Comparison of ENCODE assay signal across 8 cellular contexts in genomic region chr17:32484041-32484461, GRCh38. TPM values are rescaled to one million over a fixed set of nuclear protein-coding genes. Genes with fewer than 3 reads are reported as not detected.
A peak's percentile ranks its signal among the peaks of the same experiment; 100 is the strongest.
DNase-seq lines count a peak whose midpoint lies in the region; ATAC-seq, FAIRE-seq and TF ChIP-seq lines count a peak whose summit lies in the region.

No MANE protein-coding gene starts in this region.

- POLR2A ChIA-PET in activated CD4-positive, alpha-beta memory T cell treated with anti-CD3 and anti-CD28 coated beads, Interleukin-2, amount 10 ng/mL, durations not matched to agents 7 days and 5 days (lab: Charles Lee) = interaction anchor here (0.7 to 1.8 kb wide), 4 partner anchors 20 to 271 kb away, joined by 3 to 5 read pairs (median 4); no protein-coding TSS in a partner anchor
- POLR2A ChIA-PET in HepG2 (lab: Yijun Ruan, JAX) = no interaction called here

- no TSS peak for BruUV-seq in HepG2 (replicated peaks; lab: Mats Ljungman, UMichigan)

- peaks cover 12 to 32% of the 10 kb centered on the region in 2 experiments; a peak in 4 of 5 replicates for H3K36me3 ChIP-seq in HepG2 (replicated peaks in 1 of 2; ENCODE audit: control insufficient read depth in 1 of 2, insufficient read depth in 2 of 2, low read length in 2 of 2)
- peaks cover 32% of the 10 kb centered on the region for H3K36me3 ChIP-seq in thoracic aorta

- peaks cover 23% of the 10 kb centered on the region for H3K4me1 Mint-ChIP-seq in activated CD4-positive, alpha-beta memory T cell treated with anti-CD3 and anti-CD28 coated beads, Interleukin-2, amount 10 ng/mL, durations not matched to agents 7 days and 5 days

- no peak overlapping the region for H3K4me2 ChIP-seq in HepG2 (ENCODE audit: low read depth, low read length)

- H3K9me3 ChIP-seq in HepG2 (ENCODE audit: low read length) = no peaks in the 10 kb centered on the region
- H3K9me3 ChIP-seq in thoracic aorta = no peaks in the 10 kb centered on the region

- peaks cover 49% of the 10 kb centered on the region for H3K36me3 Mint-ChIP-seq in activated CD4-positive, alpha-beta memory T cell treated with anti-CD3 and anti-CD28 coated beads, Interleukin-2, amount 10 ng/mL, durations not matched to agents 7 days and 5 days (ENCODE audit: low read depth)

- H3K4me1 ChIP-seq in HepG2 (ENCODE audit: insufficient read depth, low read length) (peaks cover 34% of the 10 kb centered on the region), thoracic aorta (ENCODE audit: control insufficient read depth in 1 of 2, low read depth in 2 of 2) (peaks cover 15 to 30% of the 10 kb centered on the region in 2 donors)

- peak overlapping the region; percentile 55 for H3K27ac Mint-ChIP-seq in activated CD4-positive, alpha-beta memory T cell treated with anti-CD3 and anti-CD28 coated beads, Interleukin-2, amount 10 ng/mL, durations not matched to agents 7 days and 5 days

- TF ChIP-seq POLR2A in HepG2 (IDR thresholded peaks at IDR 0.05; ENCODE audit: insufficient read depth in 1 of 2, low read depth in 2 of 2, low read length in 2 of 2) = no peak

- H3K27me3 ChIP-seq in HepG2 (ENCODE audit: control insufficient read depth in 1 of 2, insufficient read depth in 2 of 2, low read length in 2 of 2) = no peaks in the 10 kb centered on the region
- no peaks in the 10 kb centered on the region for H3K27me3 ChIP-seq in thoracic aorta (replicated peaks; ENCODE audit: insufficient read depth)

- no peak overlapping the region for H3K4me3 Mint-ChIP-seq in activated CD4-positive, alpha-beta memory T cell treated with anti-CD3 and anti-CD28 coated beads, Interleukin-2, amount 10 ng/mL, durations not matched to agents 7 days and 5 days

- in situ Hi-C loops in HepG2 (cut with HindIII; ENCODE audit: extremely low pct_ligation_motif_present, low pct_unique_long_range_greater_than_20kb) = loop anchor here (10.0 kb wide), 1 partner anchor 271 kb away; no protein-coding TSS in a partner anchor

- no peak for FAIRE-seq in HepG2 (lab: Jason Lieb, UNC)

- H4K20me1 ChIP-seq in HepG2 (ENCODE audit: insufficient read depth, low read length) = no peaks in the 10 kb centered on the region

- H3K4me3 ChIP-seq in HepG2 (replicated peaks in 1 of 3; ENCODE audit: insufficient read depth in 1 of 3, low read depth in 2 of 3, low read length in 3 of 3) (no peak overlapping the region), thoracic aorta (no peak overlapping the region)

- H3K9me3 Mint-ChIP-seq in activated CD4-positive, alpha-beta memory T cell treated with anti-CD3 and anti-CD28 coated beads, Interleukin-2, amount 10 ng/mL, durations not matched to agents 7 days and 5 days = no peaks in the 10 kb centered on the region

- TF ChIP-seq CTCF in HepG2 (CRISPR knock-in tag; IDR thresholded peaks at IDR 0.05) (no peak), thoracic aorta (IDR thresholded peaks at IDR 0.05) (no peak)

- ATAC-seq in HepG2 (no peak), thoracic aorta (ENCODE audit: insufficient number of reproducible peaks, low FRiP score, low read depth) (no peak), GM18858 (IDR thresholded peaks at IDR 0.05; ENCODE audit: unreplicated experiment) (no peak)

- H3K9ac ChIP-seq in HepG2 (ENCODE audit: insufficient read depth, low read depth, low read length) = no peak overlapping the region

- H2AFZ ChIP-seq in HepG2 (ENCODE audit: low read length) = no peak overlapping the region

- CTCF ChIA-PET in activated CD4-positive, alpha-beta memory T cell treated with anti-CD3 and anti-CD28 coated beads, Interleukin-2, amount 10 ng/mL, durations not matched to agents 7 days and 5 days (lab: Charles Lee) = interaction anchor here (0.7 to 4.1 kb wide), 9 partner anchors 20 to 274 kb away, joined by 3 to 25 read pairs (median 6); no protein-coding TSS in a partner anchor
- CTCF ChIA-PET in HepG2 (lab: Yijun Ruan, JAX; ENCODE audit: low intra/inter-chr PET ratio, low total read pairs) = no interaction called here

- DNase-seq in activated T-cell treated with anti-CD3 and anti-CD28 coated beads, Interleukin-2, amount 50 U/mL, for 48 hours = peak; percentile 25 to 28
- DNase-seq in activated T-cell treated with anti-CD3 and anti-CD28 coated beads for 4 hours (no peak), HepG2 (ENCODE audit: low spot score) (no peak), thoracic aorta (ENCODE audit: low spot score) (no peak), SHP77 (lab: John Stamatoyannopoulos, UW) (no peak)
- no peak for DNase-seq in activated CD4-positive, alpha-beta memory T cell treated with anti-CD3 and anti-CD28 coated beads, Interleukin-2, amount 10 ng/mL, durations not matched to agents 7 days and 5 days
- DNase-seq in stimulated activated CD4-positive, alpha-beta T cell treated with anti-CD3 and anti-CD28 coated beads, Interleukin-12 subunit alpha, Interleukin-12 subunit beta, amount 100 ng/mL, for 4 hours = no peak

- 95% methylated on average over 4 of the region's 4 CpGs for WGBS in HepG2 (ENCODE audit: low lambda C conversion rate)

- H3K27ac ChIP-seq in HepG2 (ENCODE audit: extremely low read length, insufficient read depth, low read length) (no peak overlapping the region), thoracic aorta (peak overlapping the region; percentile 7 to 47)

- intact Hi-C loops in HepG2 (cut with micrococcal nuclease; ENCODE audit: unreplicated experiment) = loop anchor here (5.0 kb wide), 1 partner anchor 273 kb away; no protein-coding TSS in a partner anchor

- H3K27me3 Mint-ChIP-seq in activated CD4-positive, alpha-beta memory T cell treated with anti-CD3 and anti-CD28 coated beads, Interleukin-2, amount 10 ng/mL, durations not matched to agents 7 days and 5 days = no peaks in the 10 kb centered on the region

- no peak for TF ChIP-seq RAD21 in HepG2 (CRISPR knock-in tag; IDR thresholded peaks at IDR 0.05)

- TF ChIP-seq EP300 in HepG2 (IDR thresholded peaks at IDR 0.05; ENCODE audit: low read depth in 2 of 2, low read length in 2 of 2) = no peak
- TF ChIP-seq EP300 in HepG2 (CRISPR knock-in tag; IDR thresholded peaks at IDR 0.05; ENCODE audit: borderline replicate concordance) = no peak

- H3K79me2 ChIP-seq in HepG2 (ENCODE audit: insufficient read depth, low read length) = no peaks in the 10 kb centered on the region

TF ChIP-seq in HepG2, 621 proteins besides CTCF, POLR2A, EP300 and RAD21 (continues in another document):
- TF ChIP-seq AGO2 (optimal IDR thresholded peaks at IDR 0.05; ENCODE audit: low read depth, low read length) (peak; percentile 50), BHLHE40 (IDR thresholded peaks at IDR 0.05; ENCODE audit: low read length) (no peak)

RNA-seq across cellular contexts. Expression of gene CDK5R1, which starts 2.7 kb away (rescaled TPM):
- total RNA-seq in activated CD4-positive, alpha-beta memory T cell treated with anti-CD3 and anti-CD28 coated beads, Interleukin-2, amount 10 ng/mL, durations not matched to agents 7 days and 5 days = 1 to 10 TPM; 7.4 to 7.9 TPM
- total RNA-seq in HepG2 (2016; rRNA removed; fragmentation: Illumina TruSeq; extraction: Trizol) (2.5 and 3.9 TPM in 2 replicates), thoracic aorta (1 to 10 TPM; 1.1 to 2.6 TPM)
- total RNA-seq in HepG2 (2016; cell fraction: cytosol; rRNA removed; fragmentation: Illumina TruSeq; extraction: Trizol; ENCODE audit: low read depth) = 0.71 TPM in 2 replicates
- 2.2 and 3.5 TPM in 2 replicates for total RNA-seq in HepG2 (2016; cell fraction: insoluble cytoplasmic fraction; rRNA removed; fragmentation: Illumina TruSeq; extraction: Trizol)
- total RNA-seq in HepG2 (2016; cell fraction: membrane; rRNA removed; fragmentation: Illumina TruSeq; extraction: Trizol) = 2.5 and 3.2 TPM in 2 replicates
- 4.4 and 5.2 TPM in 2 replicates for total RNA-seq in HepG2 (2016; cell fraction: nucleus; rRNA removed; fragmentation: Illumina TruSeq; extraction: Trizol)
- 1.1 and 1.4 TPM in 2 replicates for polyA plus RNA-seq in HepG2 (2011; rRNA removed)
- 1.0 and 1.1 TPM in 2 replicates for polyA plus RNA-seq in HepG2 (2011; cell fraction: cytosol; rRNA removed)
- polyA plus RNA-seq in HepG2 (2011; cell fraction: nucleus; rRNA removed) = 3.4 and 3.9 TPM in 2 replicates
- 2.0 and 2.1 TPM in 2 replicates for polyA plus RNA-seq in HepG2 (2012)
- polyA plus RNA-seq in HepG2 (2016; cell fraction: cytosol; fragmentation: Illumina TruSeq; extraction: Trizol; ENCODE audit: low read depth) = 0.42 and 0.75 TPM in 2 replicates
- 2.5 and 3.0 TPM in 2 replicates for polyA plus RNA-seq in HepG2 (2016; cell fraction: insoluble cytoplasmic fraction; fragmentation: Illumina TruSeq; extraction: Trizol; ENCODE audit: low read depth)
- polyA plus RNA-seq in HepG2 (2016; cell fraction: membrane; fragmentation: Illumina TruSeq; extraction: Trizol; ENCODE audit: low read depth) = 1.6 and 1.9 TPM in 2 replicates
- 8.0 and 8.4 TPM in 2 replicates for polyA plus RNA-seq in HepG2 (2016; cell fraction: nucleus; fragmentation: Illumina TruSeq; extraction: Trizol; ENCODE audit: insufficient read depth, low read depth)
- 0.37 and 4.7 TPM in 2 replicates for polyA minus RNA-seq in HepG2 (2011; rRNA and poly(A)+ RNA removed; ENCODE audit: low replicate concordance)
- polyA minus RNA-seq in HepG2 (2011; cell fraction: cytosol; rRNA and poly(A)+ RNA removed) = 1.1 and 1.7 TPM in 2 replicates
- polyA minus RNA-seq in HepG2 (2011; cell fraction: nucleus; rRNA and poly(A)+ RNA removed) = 2.4 and 2.6 TPM in 2 replicates

RNA-seq across cellular contexts. Expression of gene PSMD11, which starts 39.7 kb away (rescaled TPM):
- total RNA-seq in activated CD4-positive, alpha-beta memory T cell treated with anti-CD3 and anti-CD28 coated beads, Interleukin-2, amount 10 ng/mL, durations not matched to agents 7 days and 5 days = 100 to 1,000 TPM; 105 to 110 TPM
- total RNA-seq in HepG2 (2016; rRNA removed; fragmentation: Illumina TruSeq; extraction: Trizol) (152 and 233 TPM in 2 replicates), thoracic aorta (10 to 100 TPM; 42.0 to 51.9 TPM)
- 29.1 and 33.4 TPM in 2 replicates for total RNA-seq in HepG2 (2016; cell fraction: cytosol; rRNA removed; fragmentation: Illumina TruSeq; extraction: Trizol; ENCODE audit: low read depth)
- total RNA-seq in HepG2 (2016; cell fraction: insoluble cytoplasmic fraction; rRNA removed; fragmentation: Illumina TruSeq; extraction: Trizol) = 171 and 231 TPM in 2 replicates
- total RNA-seq in HepG2 (2016; cell fraction: membrane; rRNA removed; fragmentation: Illumina TruSeq; extraction: Trizol) = 55.8 and 64.2 TPM in 2 replicates
- 97.0 and 99.3 TPM in 2 replicates for total RNA-seq in HepG2 (2016; cell fraction: nucleus; rRNA removed; fragmentation: Illumina TruSeq; extraction: Trizol)
- polyA plus RNA-seq in HepG2 (2011; rRNA removed) = 64.2 and 69.8 TPM in 2 replicates
- polyA plus RNA-seq in HepG2 (2011; cell fraction: cytosol; rRNA removed) = 43.9 and 49.0 TPM in 2 replicates
- 28.9 and 39.9 TPM in 2 replicates for polyA plus RNA-seq in HepG2 (2011; cell fraction: nucleus; rRNA removed)
- 87.5 and 91.8 TPM in 2 replicates for polyA plus RNA-seq in HepG2 (2012)
- 21.5 TPM in 2 replicates for polyA plus RNA-seq in HepG2 (2016; cell fraction: cytosol; fragmentation: Illumina TruSeq; extraction: Trizol; ENCODE audit: low read depth)
- polyA plus RNA-seq in HepG2 (2016; cell fraction: insoluble cytoplasmic fraction; fragmentation: Illumina TruSeq; extraction: Trizol; ENCODE audit: low read depth) = 239 and 241 TPM in 2 replicates
- 30.8 and 34.3 TPM in 2 replicates for polyA plus RNA-seq in HepG2 (2016; cell fraction: membrane; fragmentation: Illumina TruSeq; extraction: Trizol; ENCODE audit: low read depth)
- polyA plus RNA-seq in HepG2 (2016; cell fraction: nucleus; fragmentation: Illumina TruSeq; extraction: Trizol; ENCODE audit: insufficient read depth, low read depth) = 123 and 137 TPM in 2 replicates
- polyA minus RNA-seq in HepG2 (2011; rRNA and poly(A)+ RNA removed; ENCODE audit: low replicate concordance) = 77.9 and 189 TPM in 2 replicates
- 61.4 and 62.0 TPM in 2 replicates for polyA minus RNA-seq in HepG2 (2011; cell fraction: cytosol; rRNA and poly(A)+ RNA removed)
- polyA minus RNA-seq in HepG2 (2011; cell fraction: nucleus; rRNA and poly(A)+ RNA removed) = 91.0 and 95.6 TPM in 2 replicates

Comparison
In these comparisons a context has a peak if more than half of its experiments do, and no peak if none do; other contexts are left out.
1. DNase-seq: peak in activated T-cell treated with anti-CD3 and anti-CD28 coated beads, Interleukin-2, amount 50 U/mL, for 48 hours (2 of 2); none in activated T-cell treated with anti-CD3 and anti-CD28 coated beads for 4 hours (single experiment), activated CD4-positive, alpha-beta memory T cell treated with anti-CD3 and anti-CD28 coated beads, Interleukin-2, amount 10 ng/mL, durations not matched to agents 7 days and 5 days (single experiment), HepG2 (single experiment), thoracic aorta (single experiment), SHP77 (0 of 2) and stimulated activated CD4-positive, alpha-beta T cell treated with anti-CD3 and anti-CD28 coated beads, Interleukin-12 subunit alpha, Interleukin-12 subunit beta, amount 100 ng/mL, for 4 hours (single experiment).